ENCODE assay signal across 8 cellular contexts in the genomic region with DNA sequence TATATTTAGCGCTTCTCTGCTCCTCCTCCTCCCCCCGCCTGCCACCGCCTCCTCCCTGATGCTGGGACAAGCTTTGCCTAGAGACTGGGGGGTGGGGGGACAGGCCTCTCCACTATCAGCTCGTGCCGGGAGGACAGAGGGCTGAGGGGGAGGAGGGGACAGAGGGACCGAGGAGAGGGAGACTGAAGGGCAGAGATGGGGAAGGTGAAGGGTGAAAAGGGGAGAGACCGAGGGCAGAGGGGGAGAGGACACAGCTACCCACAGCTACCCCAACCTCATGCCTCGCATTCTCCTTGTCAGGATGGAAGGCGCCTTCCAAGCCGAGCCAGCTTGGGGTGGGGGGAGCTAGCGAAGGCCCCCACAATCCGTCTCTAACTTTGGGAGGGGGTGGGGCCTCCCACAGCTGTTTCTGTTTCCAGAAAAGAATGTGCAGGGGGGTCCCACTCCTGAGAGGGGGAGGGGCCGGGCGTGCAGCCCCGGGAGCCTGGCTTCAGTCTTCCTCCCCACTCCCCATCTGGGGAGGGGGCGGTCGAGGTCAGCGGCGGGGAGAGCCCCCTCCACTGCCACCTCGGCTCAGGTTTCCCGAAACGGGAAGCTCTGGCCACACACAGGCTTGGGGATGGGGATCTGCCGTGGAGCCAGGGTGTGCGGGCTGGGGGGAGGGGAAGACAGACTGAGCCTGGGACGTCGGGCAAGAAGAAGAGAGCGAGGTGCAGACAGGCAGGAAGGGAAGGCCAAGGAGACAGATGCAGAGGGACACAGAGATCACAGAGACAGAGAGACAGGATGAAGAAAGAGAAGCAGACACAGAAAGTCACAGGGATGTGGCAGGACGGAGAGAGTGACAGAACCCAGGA. TPM values are rescaled to one million over a fixed set of nuclear protein-coding genes. Genes with fewer than 3 reads are reported as not detected.
DNase-seq lines count a peak whose midpoint lies in the region; ATAC-seq and TF ChIP-seq lines count a peak whose summit lies in the region.

No MANE protein-coding gene starts in this region.

- peaks cover 17% of the 10 kb centered on the region for H3F3A ChIP-seq in SK-N-SH (replicated peaks; ENCODE audit: insufficient read depth)

- peak overlapping the region; percentile 24 to 80; a peak in 3 of 4 replicates for H3K27ac ChIP-seq in SK-N-SH (ENCODE audit: low read depth in 2 of 2, low read length in 1 of 2)
- H3K27ac ChIP-seq in trophoblast cell (ENCODE audit: low read depth, low read length), result peak overlapping the region; percentile 48

- 10% methylated on average over 24 of the region's 28 CpGs for WGBS in SK-N-SH (ENCODE audit: low lambda C conversion rate)
- no CpG with 5 or more reads among the region's 28 CpGs for WGBS in trophoblast cell (ENCODE audit: extremely low coverage, insufficient coverage, insufficient read length)

- peaks cover 8% of the 10 kb centered on the region for H3K79me1 ChIP-seq in trophoblast cell (ENCODE audit: low read length)

- H4K12ac ChIP-seq in trophoblast cell (ENCODE audit: low read depth, low read length), result no peak overlapping the region

- peak overlapping the region; percentile 5 for H2BK5ac ChIP-seq in trophoblast cell (ENCODE audit: low read depth, low read length, poor library complexity)

- H3K36me3 ChIP-seq in SK-N-SH (replicated peaks in 1 of 2; ENCODE audit: control insufficient read depth in 1 of 2, insufficient read depth in 2 of 2, low read length in 1 of 2) (peaks cover 0 to 3% of the 10 kb centered on the region in 2 experiments), trophoblast cell (ENCODE audit: control insufficient read depth in 1 of 2, insufficient read depth in 2 of 2, low read length in 2 of 2) (peaks cover 0 to 5% of the 10 kb centered on the region in 2 experiments)

- peak overlapping the region; percentile 56; the same call in 1 of the 2 replicates for H3K9ac ChIP-seq in SK-N-SH
- no peak overlapping the region for H3K9ac ChIP-seq in trophoblast cell (ENCODE audit: low read length)

- no peak for TF ChIP-seq RAD21 in SK-N-SH (IDR thresholded peaks at IDR 0.05; ENCODE audit: low read length)

- no peaks in the 10 kb centered on the region for H3K27me3 ChIP-seq in SK-N-SH (ENCODE audit: insufficient read depth)
- peaks cover 6% of the 10 kb centered on the region for H3K27me3 ChIP-seq in trophoblast cell (ENCODE audit: insufficient read depth, low read length)

- no peak for ATAC-seq in HG02610 (IDR thresholded peaks at IDR 0.05; ENCODE audit: unreplicated experiment)

- TF ChIP-seq EP300 in SK-N-SH (IDR thresholded peaks at IDR 0.05; ENCODE audit: borderline replicate concordance in 1 of 2, low read depth in 1 of 2, low read length in 1 of 2), result no peak

- no peak for TF ChIP-seq CTCF in SK-N-SH (IDR thresholded peaks at IDR 0.05)
- no peak for TF ChIP-seq CTCF in fibroblast of mammary gland (conservative IDR thresholded peaks at IDR 0.05; ENCODE audit: control insufficient read depth, insufficient read depth, low read depth, low read length)

- no peaks in the 10 kb centered on the region for H3K9me3 ChIP-seq in SK-N-SH
- H3K9me3 ChIP-seq in trophoblast cell (ENCODE audit: insufficient read depth, low read depth, low read length), result no peaks in the 10 kb centered on the region

- H3K18ac ChIP-seq in trophoblast cell (ENCODE audit: low read length), result no peak overlapping the region

- H3K4me2 ChIP-seq in SK-N-SH (peak overlapping the region; percentile 90), trophoblast cell (ENCODE audit: low read length) (peak overlapping the region; percentile 90)

- H4K20me1 ChIP-seq in SK-N-SH (ENCODE audit: insufficient read depth), result peaks cover 5% of the 10 kb centered on the region; the same call in 1 of the 2 replicates

- H2AFZ ChIP-seq in SK-N-SH (ENCODE audit: low read depth), result peak overlapping the region; percentile 60; the same call in 1 of the 2 replicates
- no peak overlapping the region for H2AFZ ChIP-seq in trophoblast cell (ENCODE audit: insufficient read depth, low read length, poor library complexity)

- no peak overlapping the region for H3K23ac ChIP-seq in trophoblast cell (ENCODE audit: low read length)

- DNase-seq in NCI-H1417 (lab: John Stamatoyannopoulos, UW) (peak in 2 of 3 experiments; percentile 9 to 35), NCI-H1417 treated with DMSO at 0.1 percent for 48 hours (lab: John Stamatoyannopoulos, UW) (no peak), SK-N-SH (peak; percentile 71), fibroblast of mammary gland (ENCODE audit: low read depth) (no peak), trophoblast cell (peak in 1 of 2 donors; percentile 9), dedifferentiated amniotic fluid mesenchymal stem cell (ENCODE audit: extremely low spot score) (no peak), activated gamma-delta T cell (lab: John Stamatoyannopoulos, UW) (no peak)

- H3K14ac ChIP-seq in trophoblast cell (ENCODE audit: low read length), result no peak overlapping the region

- H2BK120ac ChIP-seq in trophoblast cell (ENCODE audit: insufficient read depth, low read length, poor library complexity), result peak overlapping the region; percentile 4

- H2AK5ac ChIP-seq in trophoblast cell (ENCODE audit: low read length), result no peak overlapping the region

- H3K4me3 ChIP-seq in SK-N-SH (ENCODE audit: low read depth in 2 of 2, low read length in 1 of 2) (peak overlapping the region; percentile 69 to 88), fibroblast of mammary gland (ENCODE audit: control insufficient read depth, low read depth, low read length) (peak overlapping the region; percentile 43), trophoblast cell (ENCODE audit: low read depth, low read length) (peak overlapping the region; percentile 88)

- peak overlapping the region; percentile 86 for H4K91ac ChIP-seq in trophoblast cell (ENCODE audit: low read depth, low read length)

- CTCF ChIA-PET in SK-N-SH (lab: Yijun Ruan, JAX), result interaction anchor here (1.0 to 9.5 kb wide), 5 partner anchors 13 to 130 kb away, joined by 3 to 471 read pairs (median 3); partner anchors contain the start of gene CALM3

- no peaks in the 10 kb centered on the region for H3K9me2 ChIP-seq in SK-N-SH

- H3K79me2 ChIP-seq in SK-N-SH (ENCODE audit: insufficient read depth) (no peaks in the 10 kb centered on the region; the same call in 1 of the 2 replicates), trophoblast cell (ENCODE audit: control insufficient read depth, insufficient read depth, low read length, poor library complexity) (peaks cover 3% of the 10 kb centered on the region)

- no peak overlapping the region for H2BK12ac ChIP-seq in trophoblast cell (ENCODE audit: low read length)

- H4K8ac ChIP-seq in trophoblast cell (ENCODE audit: low read depth, low read length), result no peak overlapping the region

- no peak overlapping the region for H3K4ac ChIP-seq in trophoblast cell (ENCODE audit: low read depth, low read length)

- peaks cover 0 to 10% of the 10 kb centered on the region in 2 experiments; a peak in 1 of 4 replicates for H3K4me1 ChIP-seq in SK-N-SH (ENCODE audit: control insufficient read depth in 1 of 2, insufficient read depth in 2 of 2, low read depth in 1 of 2, low read length in 1 of 2)
- peaks cover 0 to 3% of the 10 kb centered on the region in 2 experiments for H3K4me1 ChIP-seq in trophoblast cell (ENCODE audit: control insufficient read depth in 1 of 2, insufficient read depth in 2 of 2, low read length in 2 of 2)

- POLR2A ChIA-PET in SK-N-SH (lab: Yijun Ruan, JAX), result interaction anchor here (0.6 to 4.0 kb wide), 3 partner anchors 24 to 37 kb away, joined by 3 to 31 read pairs (median 26); partner anchors contain the start of gene GNG8

TF ChIP-seq in SK-N-SH, 30 proteins besides CTCF, POLR2A, EP300 and RAD21:
- TF ChIP-seq GATA2 (CRISPR knock-in tag; IDR thresholded peaks at IDR 0.05), result no peak
- peak; percentile 48 for TF ChIP-seq CHD2 (IDR thresholded peaks at IDR 0.05; ENCODE audit: low read length, partially characterized antibody)

RNA-seq across cellular contexts. Expression of gene DACT3, which starts 1.6 kb away (rescaled TPM):
- polyA plus RNA-seq in SK-N-SH (2012; rRNA removed), result 9.5 and 10.6 TPM in 2 replicates
- 6.9 and 8.6 TPM in 2 replicates for polyA plus RNA-seq in SK-N-SH (2012; cell fraction: cytosol; rRNA removed)
- 7.0 and 8.3 TPM in 2 replicates for polyA plus RNA-seq in SK-N-SH (2012; cell fraction: nucleus; rRNA removed)
- polyA plus RNA-seq in trophoblast cell (2013), result 13.8 and 15.5 TPM in 2 replicates

RNA-seq across cellular contexts. Expression of gene GNG8, which starts 23.4 kb away (rescaled TPM):
- polyA plus RNA-seq in SK-N-SH (2012; rRNA removed), result not detected in 2 replicates
- not detected in 2 replicates for polyA plus RNA-seq in SK-N-SH (2012; cell fraction: cytosol; rRNA removed)
- polyA plus RNA-seq in SK-N-SH (2012; cell fraction: nucleus; rRNA removed), result not detected in 2 replicates
- 2.0 TPM in 1 of 2 replicates, not detected in the other for polyA plus RNA-seq in trophoblast cell (2013)

RNA-seq across cellular contexts. Expression of gene PTGIR, which starts 34.5 kb away (rescaled TPM):
- polyA plus RNA-seq in SK-N-SH (2012; rRNA removed), result 2.5 and 3.3 TPM in 2 replicates
- polyA plus RNA-seq in SK-N-SH (2012; cell fraction: cytosol; rRNA removed), result 1.0 and 1.6 TPM in 2 replicates
- polyA plus RNA-seq in SK-N-SH (2012; cell fraction: nucleus; rRNA removed), result 9.5 and 11.9 TPM in 2 replicates
- 0.57 and 0.64 TPM in 2 replicates for polyA plus RNA-seq in trophoblast cell (2013)

RNA-seq across cellular contexts. Expression of gene PRKD2, which starts 57.5 kb away (rescaled TPM):
- 14.1 and 21.4 TPM in 2 replicates for polyA plus RNA-seq in SK-N-SH (2012; rRNA removed)
- 12.2 and 20.2 TPM in 2 replicates for polyA plus RNA-seq in SK-N-SH (2012; cell fraction: cytosol; rRNA removed)
- polyA plus RNA-seq in SK-N-SH (2012; cell fraction: nucleus; rRNA removed), result 47.3 and 60.3 TPM in 2 replicates
- polyA plus RNA-seq in trophoblast cell (2013), result 69.9 and 71.7 TPM in 2 replicates

RNA-seq across cellular contexts. Expression of gene CALM3, which starts 58.2 kb away (rescaled TPM):
- polyA plus RNA-seq in SK-N-SH (2012; rRNA removed), result 445 and 495 TPM in 2 replicates
- polyA plus RNA-seq in SK-N-SH (2012; cell fraction: cytosol; rRNA removed), result 552 and 634 TPM in 2 replicates
- 207 and 230 TPM in 2 replicates for polyA plus RNA-seq in SK-N-SH (2012; cell fraction: nucleus; rRNA removed)
- 312 and 341 TPM in 2 replicates for polyA plus RNA-seq in trophoblast cell (2013)

Comparison
In these comparisons a context has a peak if more than half of its experiments do, and no peak if none do; other contexts are left out.
1. DNase-seq: peak in NCI-H1417 (2 of 3) and SK-N-SH (single experiment); none in NCI-H1417 treated with DMSO at 0.1 percent for 48 hours (single experiment), fibroblast of mammary gland (single experiment), dedifferentiated amniotic fluid mesenchymal stem cell (single experiment) and activated gamma-delta T cell (single experiment).
2. Peak in every context shown above with its lines, with median percentiles within 50 percentile points of each other: H3K4me3 ChIP-seq.